ENCODE assay signal across 8 cellular contexts in genomic region chr3:50226888-50227389, GRCh38. TPM values are rescaled to one million over a fixed set of nuclear protein-coding genes. Genes with fewer than 3 reads are reported as not detected.
DNase-seq lines count a peak whose midpoint lies in the region; ATAC-seq, FAIRE-seq and TF ChIP-seq lines count a peak whose summit lies in the region.

No MANE protein-coding gene starts in this region.

- H3K9me3 ChIP-seq in esophagus muscularis mucosa, result no peaks in the 10 kb centered on the region

- no peaks in the 10 kb centered on the region for H4K20me1 ChIP-seq in KMS-11 (ENCODE audit: insufficient read depth)

- H3K27ac ChIP-seq in KMS-11 (no peak overlapping the region), esophagus muscularis mucosa (replicated peaks in 1 of 4) (peak overlapping the region; percentile 57 to 73 (median 62))

- peak overlapping the region; percentile 37; the same call in 1 of the 2 replicates for H3K9ac ChIP-seq in KMS-11

- peaks cover 10% of the 10 kb centered on the region for H3K27me3 Mint-ChIP-seq in activated CD4-positive, alpha-beta T cell treated with anti-CD3 and anti-CD28 coated beads, Interleukin-2, amount 10 ng/mL, durations not matched to agents 7 days and 5 days
- H3K27me3 Mint-ChIP-seq in natural killer cell treated with Interleukin-12 subunit alpha and Interleukin-12 subunit beta and Interleukin-15 and Interleukin-18, amount 100 ng/mL, for 72 hours, result peaks cover 2 to 8% of the 10 kb centered on the region in 2 donors

- no peaks in the 10 kb centered on the region for H3K36me3 Mint-ChIP-seq in activated CD4-positive, alpha-beta T cell treated with anti-CD3 and anti-CD28 coated beads, Interleukin-2, amount 10 ng/mL, durations not matched to agents 7 days and 5 days (ENCODE audit: low read depth)
- H3K36me3 Mint-ChIP-seq in natural killer cell treated with Interleukin-12 subunit alpha and Interleukin-12 subunit beta and Interleukin-15 and Interleukin-18, amount 100 ng/mL, for 72 hours, result no peaks in the 10 kb centered on the region

- no peak for TF ChIP-seq EP300 in esophagus muscularis mucosa (IDR thresholded peaks at IDR 0.05)

- TF ChIP-seq CTCF in KMS-11 (conservative IDR thresholded peaks at IDR 0.05; ENCODE audit: low read depth, low read length), result no peak
- TF ChIP-seq CTCF in esophagus muscularis mucosa (IDR thresholded peaks at IDR 0.05), result no peak

- POLR2A ChIA-PET in activated CD4-positive, alpha-beta T cell treated with anti-CD3 and anti-CD28 coated beads, Interleukin-2, amount 10 ng/mL, durations not matched to agents 7 days and 5 days (lab: Charles Lee), result interaction anchor here (0.7 to 1.4 kb wide), 3 partner anchors 11 to 38 kb away, joined by 3 to 5 read pairs (median 4); no protein-coding TSS in a partner anchor

- peak; percentile 25 for DNase-seq in COR-L47 (lab: John Stamatoyannopoulos, UW)
- peak; percentile 43 for DNase-seq in activated CD4-positive, alpha-beta T cell treated with anti-CD3 and anti-CD28 coated beads, Interleukin-2, amount 10 ng/mL, durations not matched to agents 7 days and 5 days
- DNase-seq in esophagus muscularis mucosa (ENCODE audit: extremely low spot score), result no peak
- DNase-seq in natural killer cell treated with Interleukin-12 subunit alpha and Interleukin-12 subunit beta and Interleukin-15 and Interleukin-18, amount 100 ng/mL, for 72 hours (ENCODE audit: low spot score), result no peak
- DNase-seq in RCC 7860 (ENCODE audit: low spot score), result no peak
- DNase-seq in iPS-NIHi11 (ENCODE audit: low spot score), result no peak

- H3K79me2 ChIP-seq in KMS-11 (ENCODE audit: insufficient read depth, low read depth), result no peaks in the 10 kb centered on the region

- H2AFZ ChIP-seq in KMS-11 (ENCODE audit: low read depth), result peak overlapping the region; percentile 83

- CTCF ChIA-PET in activated CD4-positive, alpha-beta T cell treated with anti-CD3 and anti-CD28 coated beads, Interleukin-2, amount 10 ng/mL, durations not matched to agents 7 days and 5 days (lab: Charles Lee), result interaction anchor here (0.7 to 17.4 kb wide), 24 partner anchors 10 to 1564 kb away, joined by 3 to 212 read pairs (median 6); partner anchors contain the start of genes CELSR3, GNAI2, LSMEM2 and TUSC2

- peak; percentile 13 for ATAC-seq in GM19455 (IDR thresholded peaks at IDR 0.05; ENCODE audit: unreplicated experiment)
- ATAC-seq in natural killer cell treated with Interleukin-12 subunit alpha and Interleukin-12 subunit beta and Interleukin-15 and Interleukin-18, amount 100 ng/mL, for 72 hours, result peak; percentile 36 to 50

- intact Hi-C loops in esophagus muscularis mucosa (cut with DNase I), result loop anchor here (1.0 to 2.0 kb wide), 3 partner anchors 19 to 46 kb away; no protein-coding TSS in a partner anchor

- no peaks in the 10 kb centered on the region for H3K9me3 Mint-ChIP-seq in activated CD4-positive, alpha-beta T cell treated with anti-CD3 and anti-CD28 coated beads, Interleukin-2, amount 10 ng/mL, durations not matched to agents 7 days and 5 days
- H3K9me3 Mint-ChIP-seq in natural killer cell treated with Interleukin-12 subunit alpha and Interleukin-12 subunit beta and Interleukin-15 and Interleukin-18, amount 100 ng/mL, for 72 hours, result no peaks in the 10 kb centered on the region

- no peaks in the 10 kb centered on the region for H3K36me3 ChIP-seq in KMS-11 (ENCODE audit: insufficient read depth)
- no peaks in the 10 kb centered on the region for H3K36me3 ChIP-seq in esophagus muscularis mucosa

- H3K27me3 ChIP-seq in KMS-11 (ENCODE audit: insufficient read depth, low read depth) (0 out of 2 replicates have a peak, but pooled peaks cover 2% of the 10 kb centered on the region), esophagus muscularis mucosa (peaks cover 0 to 14% (median 0%) of the 10 kb centered on the region in 4 donors)

- WGBS in esophagus muscularis mucosa, result 1% methylated on average over 26 of the region's 40 CpGs

- no peak for FAIRE-seq in RCC 7860 (lab: Jason Lieb, UNC)

- H3K27ac Mint-ChIP-seq in activated CD4-positive, alpha-beta T cell treated with anti-CD3 and anti-CD28 coated beads, Interleukin-2, amount 10 ng/mL, durations not matched to agents 7 days and 5 days, result peak overlapping the region; percentile 91
- peak overlapping the region; percentile 80 to 88 for H3K27ac Mint-ChIP-seq in natural killer cell treated with Interleukin-12 subunit alpha and Interleukin-12 subunit beta and Interleukin-15 and Interleukin-18, amount 100 ng/mL, for 72 hours

- H3K4me1 Mint-ChIP-seq in activated CD4-positive, alpha-beta T cell treated with anti-CD3 and anti-CD28 coated beads, Interleukin-2, amount 10 ng/mL, durations not matched to agents 7 days and 5 days, result peaks cover 35% of the 10 kb centered on the region
- peaks cover 25 to 36% of the 10 kb centered on the region in 2 donors for H3K4me1 Mint-ChIP-seq in natural killer cell treated with Interleukin-12 subunit alpha and Interleukin-12 subunit beta and Interleukin-15 and Interleukin-18, amount 100 ng/mL, for 72 hours (ENCODE audit: low read depth in 2 of 2)

- H3K4me3 Mint-ChIP-seq in activated CD4-positive, alpha-beta T cell treated with anti-CD3 and anti-CD28 coated beads, Interleukin-2, amount 10 ng/mL, durations not matched to agents 7 days and 5 days, result peak overlapping the region; percentile 82
- peak overlapping the region; percentile 91 for H3K4me3 Mint-ChIP-seq in natural killer cell treated with Interleukin-12 subunit alpha and Interleukin-12 subunit beta and Interleukin-15 and Interleukin-18, amount 100 ng/mL, for 72 hours

- TF ChIP-seq POLR2A in esophagus muscularis mucosa (IDR thresholded peaks at IDR 0.05; ENCODE audit: low read depth), result no peak

- H3K4me1 ChIP-seq in KMS-11 (ENCODE audit: low read depth, poor library complexity, severe bottlenecking), result peaks cover 4% of the 10 kb centered on the region
- H3K4me1 ChIP-seq in esophagus muscularis mucosa, result peaks cover 17 to 28% (median 27%) of the 10 kb centered on the region in 4 donors

- H3K4me2 ChIP-seq in KMS-11, result peak overlapping the region; percentile 64

- H3K4me3 ChIP-seq in KMS-11 (IDR thresholded peaks at IDR 0.05; ENCODE audit: insufficient read depth, low read depth, low read length) (peak overlapping the region; percentile 28), esophagus muscularis mucosa (peak overlapping the region; percentile 55 to 75 (median 65))

RNA-seq across cellular contexts. Expression of gene GNAI2, which starts 9.1 kb away (rescaled TPM):
- 100 to 1,000 TPM; 489 to 524 TPM for total RNA-seq in activated CD4-positive, alpha-beta T cell treated with anti-CD3 and anti-CD28 coated beads, Interleukin-2, amount 10 ng/mL, durations not matched to agents 7 days and 5 days
- total RNA-seq in esophagus muscularis mucosa, result 100 to 1,000 TPM; 149 to 297 (median 239) TPM
- total RNA-seq in natural killer cell treated with Interleukin-12 subunit alpha and Interleukin-12 subunit beta and Interleukin-15 and Interleukin-18, amount 100 ng/mL, for 72 hours, result 100 to 1,000 TPM; 331 to 413 TPM

RNA-seq across cellular contexts. Expression of gene SLC38A3, which starts 21.9 kb away (rescaled TPM):
- total RNA-seq in activated CD4-positive, alpha-beta T cell treated with anti-CD3 and anti-CD28 coated beads, Interleukin-2, amount 10 ng/mL, durations not matched to agents 7 days and 5 days, result not detected
- under 1 TPM in 2 of 4 donors, not detected in 2; 0.11 to 0.39 TPM for total RNA-seq in esophagus muscularis mucosa
- not detected for total RNA-seq in natural killer cell treated with Interleukin-12 subunit alpha and Interleukin-12 subunit beta and Interleukin-15 and Interleukin-18, amount 100 ng/mL, for 72 hours

RNA-seq across cellular contexts. Expression of gene GNAT1, which starts 35.5 kb away (rescaled TPM):
- not detected for total RNA-seq in activated CD4-positive, alpha-beta T cell treated with anti-CD3 and anti-CD28 coated beads, Interleukin-2, amount 10 ng/mL, durations not matched to agents 7 days and 5 days
- total RNA-seq in esophagus muscularis mucosa, result not detected
- total RNA-seq in natural killer cell treated with Interleukin-12 subunit alpha and Interleukin-12 subunit beta and Interleukin-15 and Interleukin-18, amount 100 ng/mL, for 72 hours, result not detected

RNA-seq across cellular contexts. Expression of gene SEMA3B, which starts 42.0 kb away (rescaled TPM):
- under 1 TPM; 0.37 to 0.60 TPM for total RNA-seq in activated CD4-positive, alpha-beta T cell treated with anti-CD3 and anti-CD28 coated beads, Interleukin-2, amount 10 ng/mL, durations not matched to agents 7 days and 5 days
- 10 to 100 TPM; 37.4 to 66.6 (median 46.4) TPM for total RNA-seq in esophagus muscularis mucosa
- total RNA-seq in natural killer cell treated with Interleukin-12 subunit alpha and Interleukin-12 subunit beta and Interleukin-15 and Interleukin-18, amount 100 ng/mL, for 72 hours, result 1 to 10 TPM in 1 of 2 donors, under 1 TPM in 1; 0.89 to 1.2 TPM

RNA-seq across cellular contexts. Expression of gene LSMEM2, which starts 51.9 kb away (rescaled TPM):
- not detected for total RNA-seq in activated CD4-positive, alpha-beta T cell treated with anti-CD3 and anti-CD28 coated beads, Interleukin-2, amount 10 ng/mL, durations not matched to agents 7 days and 5 days
- not detected for total RNA-seq in esophagus muscularis mucosa
- total RNA-seq in natural killer cell treated with Interleukin-12 subunit alpha and Interleukin-12 subunit beta and Interleukin-15 and Interleukin-18, amount 100 ng/mL, for 72 hours, result not detected

Comparison
In these comparisons a context has a peak if more than half of its experiments do, and no peak if none do; other contexts are left out.
1. DNase-seq: peak in COR-L47 (single experiment) and activated CD4-positive, alpha-beta T cell treated with anti-CD3 and anti-CD28 coated beads, Interleukin-2, amount 10 ng/mL, durations not matched to agents 7 days and 5 days (single experiment); none in esophagus muscularis mucosa (single experiment), natural killer cell treated with Interleukin-12 subunit alpha and Interleukin-12 subunit beta and Interleukin-15 and Interleukin-18, amount 100 ng/mL, for 72 hours (single experiment), RCC 7860 (single experiment) and iPS-NIHi11 (single experiment).